9 cellular contexts compared by ENCODE assay signal in genomic region chr19:8396563-8397203, GRCh38. TPM values are rescaled to one million over a fixed set of nuclear protein-coding genes. Genes with fewer than 3 reads are reported as not detected.
A peak's percentile ranks its signal among the peaks of the same experiment; 100 is the strongest.
DNase-seq lines count a peak whose midpoint lies in the region; ATAC-seq and TF ChIP-seq lines count a peak whose summit lies in the region.
"Had no signal": no experiment of that assay in that cellular context is flagged by ENCODE, and none has a peak within 500 bp of the region (broad histone marks: within the 10 kb centered on the region; RNA-seq: fewer than 3 reads in every experiment).

No MANE protein-coding gene starts in this region.

- TF ChIP-seq CTCF in RWPE2 (IDR thresholded peaks at IDR 0.05; ENCODE audit: poor library complexity, severe bottlenecking) (peak; percentile 57), fibroblast of the aortic adventitia (IDR thresholded peaks at IDR 0.05; ENCODE audit: insufficient read depth, low read length) (peak; percentile 79), ovary (IDR thresholded peaks at IDR 0.05) (peak; percentile 10 to 43 (median 18)), transverse colon (IDR thresholded peaks at IDR 0.05) (peak; percentile 28 to 54 (median 52))

- peak; percentile 42 for DNase-seq in SIG-M5 treated with dmso at 0.1 percent for 504 hours (lab: John Stamatoyannopoulos, UW; ENCODE audit: unreplicated experiment)
- no peak for DNase-seq in SIG-M5 (lab: John Stamatoyannopoulos, UW)
- DNase-seq in RWPE2 (ENCODE audit: low spot score), result peak; percentile 65
- peak; percentile 59 for DNase-seq in activated effector memory CD4-positive, alpha-beta T cell treated with Interleukin-2 at 50 U/mL for 16 hours
- DNase-seq in fibroblast of the aortic adventitia (ENCODE audit: low read depth), result peak; percentile 53
- DNase-seq in ovary, result peak; percentile 54 to 75 (median 67)
- peak; percentile 65 for DNase-seq in transverse colon

- in situ Hi-C loops in transverse colon (cut with MboI; ENCODE audit: low pct_ligation_motif_present in 1 of 4, low pct_unique_long_range_greater_than_20kb in 1 of 4, low sequenced_read_pairs in 3 of 4), result no loop called here

- H3K4me3 ChIP-seq in RWPE2 (ENCODE audit: severe bottlenecking) (no peak overlapping the region), fibroblast of the aortic adventitia (ENCODE audit: low read depth, low read length) (no peak overlapping the region), ovary (no peak overlapping the region), transverse colon (no peak overlapping the region)

- no peak for TF ChIP-seq EP300 in ovary (IDR thresholded peaks at IDR 0.05)
- TF ChIP-seq EP300 in transverse colon (IDR thresholded peaks at IDR 0.05; ENCODE audit: low read depth), result no peak

- intact Hi-C loops in ovary (cut with DNase I), result loop anchor here in 3 of 4 donors (2.0 to 5.0 kb wide), 3 partner anchors 42 to 906 kb away; no protein-coding TSS in a partner anchor
- intact Hi-C loops in transverse colon (cut with DNase I; ENCODE audit: low total_unique reads), result loop anchor here (2.0 kb wide), 1 partner anchor 42 kb away; no protein-coding TSS in a partner anchor

- H3K36me3 ChIP-seq in RWPE2 (ENCODE audit: low read depth) (peaks cover 6% of the 10 kb centered on the region; the same call in 1 of the 2 replicates), ovary (no peaks in the 10 kb centered on the region), transverse colon (no peaks in the 10 kb centered on the region)

- no peaks in the 10 kb centered on the region for H3K9me3 ChIP-seq in RWPE2 (ENCODE audit: severe bottlenecking)
- H3K9me3 ChIP-seq in ovary, result no peaks in the 10 kb centered on the region
- H3K9me3 ChIP-seq in transverse colon, result no peaks in the 10 kb centered on the region

- WGBS in ovary, 3 donors, result 33 to 47% (median 36%) methylated on average over 21 to 22 of the region's 22 CpGs
- WGBS in transverse colon (ENCODE audit: low coverage in 1 of 2), 2 donors, result 59 to 80% methylated on average over 1 to 21 of the region's 22 CpGs

- H3K27ac ChIP-seq in RWPE2 (ENCODE audit: poor library complexity, severe bottlenecking) (peak overlapping the region; percentile 69), ovary (peak overlapping the region in 1 of 2 donors; percentile 31), transverse colon (peak overlapping the region in 1 of 4 donors; percentile 8)

- H3K4me1 ChIP-seq in RWPE2 (ENCODE audit: insufficient read depth, poor library complexity, severe bottlenecking) (peaks cover 28% of the 10 kb centered on the region), ovary (ENCODE audit: insufficient read depth) (peaks cover 22% of the 10 kb centered on the region), transverse colon (peaks cover 12 to 46% (median 21%) of the 10 kb centered on the region in 4 donors)

- TF ChIP-seq POLR2A in ovary (IDR thresholded peaks at IDR 0.05), result no peak
- no peak for TF ChIP-seq POLR2A in transverse colon (IDR thresholded peaks at IDR 0.05)

- ATAC-seq in RWPE2 (ENCODE audit: low read depth) (peak; percentile 26; the same call in 2 of the 3 replicates), GM21367 (IDR thresholded peaks at IDR 0.05; ENCODE audit: unreplicated experiment) (no peak)

- H3K27me3 ChIP-seq in RWPE2 (ENCODE audit: insufficient read depth, poor library complexity, severe bottlenecking), result no peaks in the 10 kb centered on the region
- no peaks in the 10 kb centered on the region for H3K27me3 ChIP-seq in ovary
- no peaks in the 10 kb centered on the region for H3K27me3 ChIP-seq in transverse colon

RNA-seq across cellular contexts. Expression of gene RAB11B, which starts 6.5 kb away (rescaled TPM):
- 6.3 and 15.7 TPM in 2 replicates for total RNA-seq in fibroblast of the aortic adventitia (ENCODE audit: low replicate concordance)
- total RNA-seq in ovary, result 100 to 1,000 TPM in 5 of 7 donors, 10 to 100 TPM in 2; 29.3 to 142 (median 102) TPM
- polyA plus RNA-seq in ovary, result 100 to 1,000 TPM in 1 of 2 donors, 10 to 100 TPM in 1; 20.8 to 103 TPM
- 100 to 1,000 TPM in 1 of 4 donors, 10 to 100 TPM in 3; 48.6 to 159 (median 56.1) TPM for total RNA-seq in transverse colon

RNA-seq across cellular contexts. Expression of gene MARCHF2, which starts 16.4 kb away (rescaled TPM):
- 11.1 and 68.2 TPM in 2 replicates for total RNA-seq in fibroblast of the aortic adventitia (ENCODE audit: low replicate concordance)
- total RNA-seq in ovary, result 10 to 100 TPM; 20.7 to 62.7 (median 27.2) TPM
- 10 to 100 TPM; 13.8 to 22.0 TPM for polyA plus RNA-seq in ovary
- 100 to 1,000 TPM in 2 of 4 donors, 10 to 100 TPM in 2; 86.1 to 381 (median 118) TPM for total RNA-seq in transverse colon

RNA-seq across cellular contexts. Expression of gene ANGPTL4, which starts 32.7 kb away (rescaled TPM):
- 4.4 and 22.8 TPM in 2 replicates for total RNA-seq in fibroblast of the aortic adventitia (ENCODE audit: low replicate concordance)
- total RNA-seq in ovary, result 10 to 100 TPM in 3 of 7 donors, 1 to 10 TPM in 3, under 1 TPM in 1; 0.71 to 35.0 (median 2.1) TPM
- 10 to 100 TPM in 1 of 2 donors, 1 to 10 TPM in 1; 3.0 to 11.7 TPM for polyA plus RNA-seq in ovary
- total RNA-seq in transverse colon, result 100 to 1,000 TPM in 1 of 4 donors, 10 to 100 TPM in 1, 1 to 10 TPM in 2; 2.3 to 123 (median 10.3) TPM
- polyA plus RNA-seq: neural cell had no signal

RNA-seq across cellular contexts. Expression of gene HNRNPM, which starts 48.1 kb away (rescaled TPM):
- total RNA-seq in fibroblast of the aortic adventitia (ENCODE audit: low replicate concordance) (41.8 and 53.6 TPM in 2 replicates), ovary (100 to 1,000 TPM in 6 of 7 donors, 10 to 100 TPM in 1; 88.2 to 220 (median 180) TPM), transverse colon (100 to 1,000 TPM in 2 of 4 donors, 10 to 100 TPM in 2; 72.2 to 164 (median 101) TPM)
- polyA plus RNA-seq in ovary, result 100 to 1,000 TPM; 146 to 285 TPM

RNA-seq across cellular contexts. Expression of gene KANK3, which starts 53.6 kb away (rescaled TPM):
- 0.09 and 0.16 TPM in 2 replicates for total RNA-seq in fibroblast of the aortic adventitia (ENCODE audit: low replicate concordance)
- total RNA-seq in ovary, result 10 to 100 TPM in 1 of 7 donors, 1 to 10 TPM in 6; 3.3 to 11.7 (median 4.3) TPM
- polyA plus RNA-seq in ovary, result 1 to 10 TPM in 1 of 2 donors, under 1 TPM in 1; 0.73 to 9.7 TPM
- total RNA-seq in transverse colon, result 10 to 100 TPM in 1 of 4 donors, 1 to 10 TPM in 3; 3.2 to 10.5 (median 4.1) TPM

Comparison
In these comparisons a context has a peak if more than half of its experiments do, and no peak if none do; other contexts are left out.
1. CTCF ChIP-seq: peak in every context shown above with its lines; median percentile 79 in fibroblast of the aortic adventitia; 57 in RWPE2; 52 in transverse colon; 18 in ovary.